18 cellular contexts compared by ENCODE assay signal in the genomic region with DNA sequence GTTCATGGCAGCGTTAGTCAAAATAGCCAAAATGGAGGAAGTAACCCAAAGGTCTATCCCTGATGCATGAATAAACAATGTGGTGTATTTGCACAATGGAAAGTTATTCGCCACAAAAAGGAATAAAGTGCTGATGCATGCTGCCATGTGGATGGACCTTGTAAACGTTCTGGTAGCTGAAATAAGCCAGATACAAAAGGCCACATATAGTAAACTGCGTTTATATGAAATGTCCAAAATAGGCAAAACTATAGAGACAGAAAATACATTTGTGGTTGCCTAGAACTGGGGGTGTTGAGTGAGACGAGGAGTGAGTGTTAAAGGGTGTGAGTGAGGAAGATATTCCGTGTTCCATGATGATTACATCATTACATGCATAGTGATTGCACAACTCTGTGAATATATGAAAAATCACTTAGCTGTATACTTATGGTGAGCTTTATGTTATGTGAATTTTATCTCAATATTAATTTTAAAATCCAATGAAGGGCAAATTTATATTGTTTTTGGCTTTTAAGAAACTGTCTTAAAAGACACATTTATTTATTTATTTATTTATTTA.
"Had no signal": no experiment of that assay in that cellular context is flagged by ENCODE, and none has a peak within 500 bp of the region (broad histone marks: within the 10 kb centered on the region; RNA-seq: fewer than 3 reads in every experiment).

No MANE protein-coding gene starts in this region.

- H3K4me1 ChIP-seq: colonic mucosa, left lung, tibial nerve, uterus had no signal

- H3K9me3 ChIP-seq: colonic mucosa, gastroesophageal sphincter, heart left ventricle, left lung, tibial nerve, uterus had no signal

- ATAC-seq: activated CD4-positive, CD25-positive, alpha-beta regulatory T cell treated with anti-CD3 and anti-CD28 coated beads, Interleukin-2, amount 50 U/mL, for 24 hours; activated CD8-positive, alpha-beta T cell treated with anti-CD3 and anti-CD28 coated beads, Interleukin-2, amount 10 ng/mL, durations not matched to agents 7 days and 5 days; gastroesophageal sphincter; heart left ventricle; left lung; stimulated activated naive CD8-positive, alpha-beta T cell treated with anti-CD3 and anti-CD28 coated beads, Interleukin-15, Interleukin-2, amounts not matched to agents 100 U/mL and 50 U/mL, for 24 hours had no signal

- H3K27me3 ChIP-seq: colonic mucosa, gastroesophageal sphincter, heart left ventricle, left lung, tibial nerve, uterus had no signal

- H3K4me3 ChIP-seq: colonic mucosa, gastroesophageal sphincter, heart left ventricle, left lung, tibial nerve, uterus had no signal

- DNase-seq: activated CD4-positive, alpha-beta T cell treated with anti-CD3 and anti-CD28 coated beads, Interleukin-2, amount 10 ng/mL, durations not matched to agents 7 days and 5 days; activated CD8-positive, alpha-beta T cell treated with anti-CD3 and anti-CD28 coated beads, Interleukin-2, amount 10 ng/mL, durations not matched to agents 7 days and 5 days; activated naive CD4-positive, alpha-beta T cell treated with Interleukin-2 at 50 U/mL for 16 hours; activated naive CD8-positive, alpha-beta T cell treated with anti-CD3 and anti-CD28 coated beads, Interleukin-2, amount 10 ng/mL, durations not matched to agents 7 days and 5 days; activated T-cell treated with anti-CD3 and anti-CD28 coated beads, Interleukin-2, amount 50 U/mL, for 24 hours; anterior cingulate cortex; colonic mucosa; erythroblast; heart left ventricle; left lung; nephron progenitor cell; nucleus accumbens; stimulated activated naive CD8-positive, alpha-beta T cell treated with anti-CD3 and anti-CD28 coated beads, Interleukin-15, Interleukin-2, amounts not matched to agents 100 U/mL and 50 U/mL, for 24 hours; substantia nigra; uterus had no signal

- H3K27ac ChIP-seq: colonic mucosa, gastroesophageal sphincter, heart left ventricle, left lung, tibial nerve, uterus had no signal

- H3K36me3 ChIP-seq: colonic mucosa, gastroesophageal sphincter, heart left ventricle, left lung, tibial nerve, uterus had no signal
